Comparison of ENCODE assay signal across 8 cellular contexts in the genomic region with DNA sequence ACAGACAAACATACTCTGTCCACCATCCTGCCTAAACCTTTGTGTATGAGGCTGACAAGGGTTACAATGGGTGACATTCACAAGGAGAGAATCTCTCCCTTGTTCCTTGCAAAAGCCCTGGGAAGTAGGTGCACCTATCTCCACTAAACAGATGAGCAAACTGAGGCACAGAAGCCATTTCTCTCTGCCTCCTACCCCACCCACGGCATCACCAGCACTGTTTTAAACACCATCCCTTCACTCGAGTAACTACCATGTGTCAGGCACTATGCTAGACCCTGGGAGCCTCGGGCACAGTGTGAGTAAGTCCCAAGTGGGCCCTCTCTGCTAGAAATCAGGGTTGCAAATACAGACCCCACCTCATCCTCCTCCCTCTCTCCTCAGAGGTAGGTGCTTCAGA. TPM values are rescaled to one million over a fixed set of nuclear protein-coding genes. Genes with fewer than 3 reads are reported as not detected.
DNase-seq lines count a peak whose midpoint lies in the region; ATAC-seq, FAIRE-seq and TF ChIP-seq lines count a peak whose summit lies in the region.

No MANE protein-coding gene starts in this region.

- no TSS peak for BruUV-seq in Calu3 (replicated peaks; lab: Mats Ljungman, UMichigan)
- BruUV-seq in endothelial cell of umbilical vein (replicated peaks; lab: Mats Ljungman, UMichigan) = no TSS peak

- H2AFZ ChIP-seq in OCI-LY1 (ENCODE audit: low read length) = no peak overlapping the region
- no peak overlapping the region for H2AFZ ChIP-seq in endothelial cell of umbilical vein (ENCODE audit: low read depth, low read length)

- CTCF ChIA-PET in Calu3 (lab: Charles Lee) = no interaction called here
- CTCF ChIA-PET in endothelial cell of umbilical vein (lab: Charles Lee) = no interaction called here

- FAIRE-seq in endothelial cell of umbilical vein (lab: Jason Lieb, UNC) = no peak

- dilution Hi-C loops in endothelial cell of umbilical vein (cut with MboI; ENCODE audit: extremely low pct_ligation_motif_present, low sequenced_read_pairs) = no loop called here

- no peak for TF ChIP-seq POLR2A in endothelial cell of umbilical vein (IDR thresholded peaks at IDR 0.05; ENCODE audit: low read depth, low read length)

- no peaks in the 10 kb centered on the region for H3F3A ChIP-seq in OCI-LY1 (ENCODE audit: insufficient read depth, low read length)

- no peaks in the 10 kb centered on the region for H3K9me3 ChIP-seq in OCI-LY1 (ENCODE audit: low read length)
- no peaks in the 10 kb centered on the region for H3K9me3 ChIP-seq in endothelial cell of umbilical vein (replicated peaks; ENCODE audit: control insufficient read depth, insufficient read depth, low read length)
- H3K9me3 ChIP-seq in neutrophil = no peaks in the 10 kb centered on the region

- peak overlapping the region; percentile 100 for H3K4me3 ChIP-seq in OCI-LY1 (ENCODE audit: low read depth, low read length, poor library complexity, severe bottlenecking)
- peak overlapping the region; percentile 81 to 94 (median 89) for H3K4me3 ChIP-seq in endothelial cell of umbilical vein (replicated peaks in 1 of 3; ENCODE audit: insufficient read depth in 1 of 3, low read depth in 1 of 3, low read length in 3 of 3)
- H3K4me3 ChIP-seq in neutrophil (ENCODE audit: low read depth in 1 of 2, low read length in 1 of 2) = peak overlapping the region; percentile 76 to 88

- H3K36me3 ChIP-seq in OCI-LY1 (ENCODE audit: insufficient read depth, low read length) (peaks cover 28% of the 10 kb centered on the region), endothelial cell of umbilical vein (ENCODE audit: control insufficient read depth in 2 of 2, extremely low read depth in 1 of 2, insufficient read depth in 2 of 2, low read length in 2 of 2) (peaks cover 0 to 2% of the 10 kb centered on the region in 2 experiments), neutrophil (peaks cover 5% of the 10 kb centered on the region)

- H3K9me2 ChIP-seq in OCI-LY1 (ENCODE audit: low read depth, low read length) = no peaks in the 10 kb centered on the region

- H3K79me2 ChIP-seq in OCI-LY1 (ENCODE audit: insufficient read depth, low read length) = peaks cover 22% of the 10 kb centered on the region
- peaks cover 61% of the 10 kb centered on the region for H3K79me2 ChIP-seq in endothelial cell of umbilical vein (ENCODE audit: control insufficient read depth, insufficient read depth, low read length)

- H3K27me3 ChIP-seq in OCI-LY1 (ENCODE audit: insufficient read depth, low read length) (no peaks in the 10 kb centered on the region), endothelial cell of umbilical vein (ENCODE audit: control insufficient read depth in 2 of 2, insufficient read depth in 2 of 2, low read length in 2 of 2) (no peaks in the 10 kb centered on the region), neutrophil (no peaks in the 10 kb centered on the region)

- H3K9me1 ChIP-seq in endothelial cell of umbilical vein (replicated peaks; ENCODE audit: control insufficient read depth, extremely low read depth, insufficient read depth, low read length) = no peaks in the 10 kb centered on the region

- no peaks in the 10 kb centered on the region for H3K27me3 Mint-ChIP-seq in Calu3 (ENCODE audit: unreplicated experiment)

- H3K27ac ChIP-seq in OCI-LY1 (ENCODE audit: low read depth, low read length, poor library complexity, severe bottlenecking) = no peak overlapping the region
- H3K27ac ChIP-seq in endothelial cell of umbilical vein (ENCODE audit: insufficient read depth, low read depth, low read length) = no peak overlapping the region
- H3K27ac ChIP-seq in neutrophil = no peak overlapping the region

- DNase-seq in Calu3 (no peak), endothelial cell of umbilical vein (ENCODE audit: low read depth, low spot score) (no peak), COLO668 (lab: John Stamatoyannopoulos, UW; ENCODE audit: unreplicated experiment) (no peak)
- no peak for DNase-seq in stimulated activated CD4-positive, alpha-beta T cell treated with anti-CD3 and anti-CD28 coated beads, Interleukin-4, amount 100 ng/mL, for 1 hour

- peak overlapping the region; percentile 58 for H3K27ac Mint-ChIP-seq in Calu3 (ENCODE audit: unreplicated experiment)

- POLR2A ChIA-PET in endothelial cell of umbilical vein (lab: Charles Lee) = no interaction called here

- H3K4me1 Mint-ChIP-seq in Calu3 (ENCODE audit: low read depth, unreplicated experiment) = peaks cover 16% of the 10 kb centered on the region

- no peaks in the 10 kb centered on the region for H4K20me1 ChIP-seq in OCI-LY1 (ENCODE audit: insufficient read depth, low read length)
- H4K20me1 ChIP-seq in endothelial cell of umbilical vein (replicated peaks; ENCODE audit: control insufficient read depth, extremely low read depth, insufficient read depth, low read length) = no peaks in the 10 kb centered on the region

- peak overlapping the region; percentile 98 for H3K4me3 Mint-ChIP-seq in Calu3 (ENCODE audit: low read depth, unreplicated experiment)

- peaks cover 27% of the 10 kb centered on the region for H3K36me3 Mint-ChIP-seq in Calu3 (ENCODE audit: insufficient read depth, unreplicated experiment)

- no peaks in the 10 kb centered on the region for H3K9me3 Mint-ChIP-seq in Calu3 (ENCODE audit: low read depth, unreplicated experiment)

- intact Hi-C loops in Calu3 (cut with micrococcal nuclease; ENCODE audit: unreplicated experiment) (no loop called here), endothelial cell of umbilical vein (cut with micrococcal nuclease) (no loop called here)

- H3K9ac ChIP-seq in OCI-LY1 (ENCODE audit: low read length) (peak overlapping the region; percentile 99), endothelial cell of umbilical vein (replicated peaks; ENCODE audit: extremely low read depth, insufficient read depth, low read length) (peak overlapping the region; percentile 74)

- TF ChIP-seq CTCF in Calu3 (IDR thresholded peaks at IDR 0.05; ENCODE audit: unreplicated experiment) = no peak
- no peak for TF ChIP-seq CTCF in OCI-LY1 (IDR thresholded peaks at IDR 0.05; ENCODE audit: low read length)
- TF ChIP-seq CTCF in endothelial cell of umbilical vein (IDR thresholded peaks at IDR 0.05; ENCODE audit: extremely low read depth in 1 of 2, insufficient read depth in 1 of 2, low read depth in 1 of 2, low read length in 2 of 2) = no peak
- TF ChIP-seq CTCF in neutrophil (IDR thresholded peaks at IDR 0.05) = no peak

- no peak for ATAC-seq in GM21381 (IDR thresholded peaks at IDR 0.05; ENCODE audit: unreplicated experiment)
- no peak for ATAC-seq in GM18861 (IDR thresholded peaks at IDR 0.05; ENCODE audit: unreplicated experiment)

- H3K4me1 ChIP-seq in OCI-LY1 (ENCODE audit: insufficient read depth, low read length, severe bottlenecking) (peaks cover 39% of the 10 kb centered on the region), endothelial cell of umbilical vein (ENCODE audit: control insufficient read depth, extremely low read depth, insufficient read depth, low read length) (peaks cover 17% of the 10 kb centered on the region), neutrophil (ENCODE audit: control insufficient read depth in 1 of 2, insufficient read depth in 1 of 2, low read depth in 1 of 2, low read length in 1 of 2) (peaks cover 19 to 23% of the 10 kb centered on the region in 2 experiments)

- H3K4me2 ChIP-seq in OCI-LY1 (ENCODE audit: low read length) (peak overlapping the region; percentile 97), endothelial cell of umbilical vein (ENCODE audit: insufficient read depth, low read length) (peak overlapping the region; percentile 67)

TF ChIP-seq in endothelial cell of umbilical vein, 7 proteins besides CTCF, POLR2A, EP300 and RAD21 (continues in another document):
- TF ChIP-seq POLR2AphosphoS5 (IDR thresholded peaks at IDR 0.05; ENCODE audit: insufficient read depth, low read depth, low read length) (no peak), JUN (IDR thresholded peaks at IDR 0.05; ENCODE audit: borderline replicate concordance, insufficient read depth, insufficient read length, low read depth) (no peak), EZH2 (IDR thresholded peaks at IDR 0.05; ENCODE audit: borderline replicate concordance, low read depth, low read length, severe bottlenecking) (no peak), MYC (IDR thresholded peaks at IDR 0.05; ENCODE audit: low read depth, low read length) (no peak)
- TF ChIP-seq, protein P1, sequence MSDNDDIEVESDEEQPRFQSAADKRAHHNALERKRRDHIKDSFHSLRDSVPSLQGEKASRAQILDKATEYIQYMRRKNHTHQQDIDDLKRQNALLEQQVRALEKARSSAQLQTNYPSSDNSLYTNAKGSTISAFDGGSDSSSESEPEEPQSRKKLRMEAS (IDR thresholded peaks at IDR 0.05; ENCODE audit: insufficient read depth, insufficient read length) = no peak

RNA-seq across cellular contexts. Expression of a gene that starts 0.9 kb away (rescaled TPM):
- total RNA-seq in Calu3 (2022) (19.1 and 19.8 TPM in 2 replicates), endothelial cell of umbilical vein (24.6 and 27.9 TPM in 2 replicates)
- 2.5 and 4.2 TPM in 2 replicates for polyA plus RNA-seq in endothelial cell of umbilical vein
- 9.6 and 12.4 TPM in 2 replicates for polyA plus RNA-seq in endothelial cell of umbilical vein (2011; cell fraction: cytosol; rRNA removed)
- 5.1 and 10.1 TPM in 2 replicates for polyA plus RNA-seq in endothelial cell of umbilical vein (2011; cell fraction: nucleus; rRNA removed)
- polyA plus RNA-seq in endothelial cell of umbilical vein (2012) = 24.6 and 46.6 TPM in 2 replicates
- polyA minus RNA-seq in endothelial cell of umbilical vein = 1.1 and 1.5 TPM in 2 replicates
- polyA minus RNA-seq in endothelial cell of umbilical vein (2011; cell fraction: cytosol; rRNA and poly(A)+ RNA removed) = 6.9 TPM
- polyA minus RNA-seq in endothelial cell of umbilical vein (2011; cell fraction: nucleus; rRNA and poly(A)+ RNA removed) = 1.7 TPM in 2 replicates

RNA-seq across cellular contexts. Expression of a gene that starts 1.0 kb away (rescaled TPM):
- 3.3 and 5.9 TPM in 2 replicates for total RNA-seq in Calu3 (2022)
- 4.6 and 5.8 TPM in 2 replicates for total RNA-seq in endothelial cell of umbilical vein
- 3.8 TPM in 2 replicates for polyA plus RNA-seq in endothelial cell of umbilical vein
- polyA plus RNA-seq in endothelial cell of umbilical vein (2011; cell fraction: cytosol; rRNA removed) = 2.9 and 3.2 TPM in 2 replicates
- polyA plus RNA-seq in endothelial cell of umbilical vein (2011; cell fraction: nucleus; rRNA removed) = 6.6 and 9.2 TPM in 2 replicates
- polyA plus RNA-seq in endothelial cell of umbilical vein (2012) = 2.8 and 3.0 TPM in 2 replicates
- polyA minus RNA-seq in endothelial cell of umbilical vein = 8.9 and 9.0 TPM in 2 replicates
- 0.51 TPM for polyA minus RNA-seq in endothelial cell of umbilical vein (2011; cell fraction: cytosol; rRNA and poly(A)+ RNA removed)
- 6.3 and 10.4 TPM in 2 replicates for polyA minus RNA-seq in endothelial cell of umbilical vein (2011; cell fraction: nucleus; rRNA and poly(A)+ RNA removed)

RNA-seq across cellular contexts. Expression of a gene that starts 41.0 kb away (rescaled TPM):
- total RNA-seq in Calu3 (2022) = 15.1 and 16.4 TPM in 2 replicates
- 11.5 and 13.2 TPM in 2 replicates for total RNA-seq in endothelial cell of umbilical vein
- 21.2 and 23.8 TPM in 2 replicates for polyA plus RNA-seq in endothelial cell of umbilical vein
- 15.4 and 17.6 TPM in 2 replicates for polyA plus RNA-seq in endothelial cell of umbilical vein (2011; cell fraction: cytosol; rRNA removed)
- polyA plus RNA-seq in endothelial cell of umbilical vein (2011; cell fraction: nucleus; rRNA removed) = 8.2 and 10.3 TPM in 2 replicates
- 10.3 and 10.7 TPM in 2 replicates for polyA plus RNA-seq in endothelial cell of umbilical vein (2012)
- 16.0 and 17.6 TPM in 2 replicates for polyA minus RNA-seq in endothelial cell of umbilical vein
- polyA minus RNA-seq in endothelial cell of umbilical vein (2011; cell fraction: cytosol; rRNA and poly(A)+ RNA removed) = 4.8 TPM
- 3.2 and 3.4 TPM in 2 replicates for polyA minus RNA-seq in endothelial cell of umbilical vein (2011; cell fraction: nucleus; rRNA and poly(A)+ RNA removed)
